In genomic region chr2:54122939-54123338, GRCh38 we compare ENCODE assay signal across 12 cellular contexts. TPM values are rescaled to one million over a fixed set of nuclear protein-coding genes. Genes with fewer than 3 reads are reported as not detected.
DNase-seq lines count a peak whose midpoint lies in the region; ATAC-seq and TF ChIP-seq lines count a peak whose summit lies in the region.
"Had no signal": no experiment of that assay in that cellular context is flagged by ENCODE, and none has a peak within 500 bp of the region (broad histone marks: within the 10 kb centered on the region; RNA-seq: fewer than 3 reads in every experiment).

No MANE protein-coding gene starts in this region.

- peak; percentile 79 for DNase-seq in AG08395 (ENCODE audit: low spot score)
- peak; percentile 18 for DNase-seq in NCI-H460 (ENCODE audit: extremely low read depth, low read depth)
- peak; percentile 85 for DNase-seq in epithelial cell of esophagus (ENCODE audit: low read depth)
- DNase-seq in myocyte (ENCODE audit: low read depth): peak; percentile 86
- no peak for DNase-seq in NCI-H2196 (lab: John Stamatoyannopoulos, UW; ENCODE audit: unreplicated experiment)
- no peak for DNase-seq in stimulated activated naive CD4-positive, alpha-beta T cell (lab: John Stamatoyannopoulos, UW)
- DNase-seq: CD4-positive, alpha-beta memory T cell; erythroblast; NCI-H446 treated with DMSO at 0.1 percent for 48 hours; T-helper 2 cell had no signal

- ATAC-seq in GM18870 (IDR thresholded peaks at IDR 0.05; ENCODE audit: unreplicated experiment): no peak
- no peak for ATAC-seq in HG02642 (IDR thresholded peaks at IDR 0.05; ENCODE audit: poor library complexity, unreplicated experiment)

- no peak overlapping the region for H3K4me3 ChIP-seq in epithelial cell of esophagus (ENCODE audit: low read length)

- no peak for TF ChIP-seq CTCF in epithelial cell of esophagus (IDR thresholded peaks at IDR 0.05; ENCODE audit: insufficient read depth, low read depth, low read length, missing control alignments)

RNA-seq across cellular contexts. Expression of gene ACYP2, which starts 7.5 kb away (rescaled TPM):
- total RNA-seq in NCI-H460 (2014; rRNA removed; shearing (Covaris generic)): 6.8 and 7.4 TPM in 2 replicates
- 0.41 and 1.5 TPM in 2 replicates for polyA plus RNA-seq in NCI-H460 (2014; cell fraction: nucleus; rRNA removed)
- total RNA-seq in myocyte: 46.7 and 58.4 TPM in 2 replicates
- 42.0 TPM for polyA plus RNA-seq in myocyte (2012)

Comparison
In these comparisons a context has a peak if more than half of its experiments do, and no peak if none do; other contexts are left out.
1. DNase-seq: peak in AG08395 (single experiment), NCI-H460 (single experiment), epithelial cell of esophagus (single experiment) and myocyte (single experiment); none in NCI-H2196 (single experiment) and stimulated activated naive CD4-positive, alpha-beta T cell (0 of 6).